ENCODE assay signal across 28 cellular contexts in the genomic region with DNA sequence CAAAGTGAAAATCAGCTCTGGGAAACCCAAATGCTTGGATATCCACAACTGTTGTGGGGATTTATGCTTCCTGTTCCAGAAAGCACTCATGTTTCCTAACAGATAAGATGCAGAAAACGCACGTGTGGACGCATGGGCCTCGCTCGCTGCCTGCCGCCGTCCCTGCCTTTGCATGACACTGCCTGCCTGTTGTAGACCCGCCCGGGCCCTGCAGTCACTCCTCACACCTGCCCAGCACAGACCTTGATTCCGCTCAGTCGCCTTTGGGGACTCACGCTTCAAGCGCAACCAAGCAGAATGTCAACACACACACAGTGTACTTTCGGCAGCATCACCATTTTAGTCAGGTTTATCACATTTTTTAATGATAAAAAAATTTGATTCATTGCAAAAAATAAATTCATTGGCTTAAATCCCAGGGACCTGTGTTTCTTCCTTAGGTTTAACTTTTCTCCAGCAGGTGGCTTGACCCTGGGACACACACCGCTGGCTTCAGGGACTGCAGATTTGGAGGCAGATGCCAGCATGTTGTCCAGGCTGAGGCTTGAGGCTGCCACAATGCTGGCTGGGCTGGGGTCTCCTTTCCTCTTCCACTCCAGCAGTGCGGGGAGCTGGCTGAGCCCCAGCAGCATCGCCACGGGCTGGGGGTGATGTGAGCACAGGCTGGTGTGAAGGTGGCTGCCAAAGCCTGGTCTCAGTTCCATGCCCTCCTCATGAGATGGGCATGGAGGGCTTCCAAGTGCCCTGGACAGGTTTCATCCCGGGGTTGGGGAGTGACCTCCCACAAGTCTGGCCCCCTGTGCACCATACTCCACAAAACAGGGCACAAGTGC.
"Had no signal": no experiment of that assay in that cellular context is flagged by ENCODE, and none has a peak within 500 bp of the region (broad histone marks: within the 10 kb centered on the region; RNA-seq: fewer than 3 reads in every experiment).

No MANE protein-coding gene starts in this region.

- H3K4me3 ChIP-seq: body of pancreas, cardiac muscle cell, left ventricle myocardium inferior, tibial artery had no signal

- H3K4me1 ChIP-seq: body of pancreas, tibial artery had no signal

- H3K9me3 Mint-ChIP-seq: activated CD4-positive, alpha-beta T cell treated with anti-CD3 and anti-CD28 coated beads, Interleukin-2, amount 10 ng/mL, durations not matched to agents 7 days and 5 days; activated CD8-positive, alpha-beta T cell treated with anti-CD3 and anti-CD28 coated beads for 36 hours; activated naive CD4-positive, alpha-beta T cell treated with anti-CD3 and anti-CD28 coated beads, Interleukin-2, amount 50 U/mL, for 24 hours; dendritic cell treated with granulocyte-macrophage colony-stimulating factor and Interleukin-4, amounts not matched to agents 40 ng/mL and 50 ng/mL, for 4 days; nephron progenitor cell; stimulated activated effector memory CD8-positive, alpha-beta T cell treated with anti-CD3 and anti-CD28 coated beads, Interleukin-12 subunit alpha, Interleukin-12 subunit beta, amount 100 ng/mL, for 72 hours; stimulated activated naive CD8-positive, alpha-beta T cell treated with anti-CD3 and anti-CD28 coated beads, Interleukin-15, amount 100 ng/mL, for 72 hours; T-cell; T-helper 2 cell treated with Interferon-gamma antibody and Interleukin-4, amounts not matched to agents 5 μg/mL and 100 μg/mL, for 36 hours had no signal

- H3K27me3 Mint-ChIP-seq: activated CD4-positive, alpha-beta T cell treated with anti-CD3 and anti-CD28 coated beads, Interleukin-2, amount 10 ng/mL, durations not matched to agents 7 days and 5 days; activated CD8-positive, alpha-beta memory T cell treated with anti-CD3 and anti-CD28 coated beads, Interleukin-2, amount 10 ng/mL, durations not matched to agents 7 days and 5 days; dendritic cell treated with granulocyte-macrophage colony-stimulating factor and Interleukin-4, amounts not matched to agents 40 ng/mL and 50 ng/mL, for 4 days had no signal

- DNase-seq: activated CD4-positive, alpha-beta T cell treated with anti-CD3 and anti-CD28 coated beads, Interleukin-2, amount 10 ng/mL, durations not matched to agents 7 days and 5 days; activated CD4-positive, CD25-positive, alpha-beta regulatory T cell treated with anti-CD3 and anti-CD28 coated beads, Interleukin-2, amount 50 U/mL, for 72 hours; activated CD8-positive, alpha-beta memory T cell treated with anti-CD3 and anti-CD28 coated beads, Interleukin-2, amount 10 ng/mL, durations not matched to agents 7 days and 5 days; activated CD8-positive, alpha-beta T cell treated with anti-CD3 and anti-CD28 coated beads for 36 hours; activated gamma-delta T cell; activated T-cell treated with anti-CD3 and anti-CD28 coated beads for 4 hours; anterior cingulate cortex; body of pancreas; effector CD8-positive, alpha-beta T cell; foreskin melanocyte; kidney glomerular epithelial cell; left ventricle myocardium inferior; nephron progenitor cell; posterior cingulate gyrus; retina; stimulated activated CD4-positive, alpha-beta T cell treated with anti-CD3 and anti-CD28 coated beads, Interleukin-12 subunit alpha, Interleukin-12 subunit beta, amount 100 ng/mL, for 4 hours; stimulated activated naive CD8-positive, alpha-beta T cell treated with anti-CD3 and anti-CD28 coated beads, Interleukin-15, amount 100 ng/mL, for 72 hours; T-cell had no signal

- H3K27me3 ChIP-seq: body of pancreas, cardiac muscle cell had no signal

- H3K27ac Mint-ChIP-seq: activated CD4-positive, alpha-beta T cell treated with anti-CD3 and anti-CD28 coated beads, Interleukin-2, amount 10 ng/mL, durations not matched to agents 7 days and 5 days; activated CD8-positive, alpha-beta memory T cell treated with anti-CD3 and anti-CD28 coated beads, Interleukin-2, amount 10 ng/mL, durations not matched to agents 7 days and 5 days; activated CD8-positive, alpha-beta T cell treated with anti-CD3 and anti-CD28 coated beads for 36 hours; activated naive CD4-positive, alpha-beta T cell treated with anti-CD3 and anti-CD28 coated beads, Interleukin-2, amount 50 U/mL, for 24 hours; dendritic cell treated with granulocyte-macrophage colony-stimulating factor and Interleukin-4, amounts not matched to agents 40 ng/mL and 50 ng/mL, for 4 days; nephron progenitor cell; stimulated activated effector memory CD8-positive, alpha-beta T cell treated with anti-CD3 and anti-CD28 coated beads, Interleukin-12 subunit alpha, Interleukin-12 subunit beta, amount 100 ng/mL, for 72 hours; stimulated activated naive CD8-positive, alpha-beta T cell treated with anti-CD3 and anti-CD28 coated beads, Interleukin-15, amount 100 ng/mL, for 72 hours; T-cell; T-helper 2 cell treated with Interferon-gamma antibody and Interleukin-4, amounts not matched to agents 5 μg/mL and 100 μg/mL, for 36 hours had no signal

- H3K27ac ChIP-seq: body of pancreas, cardiac muscle cell, left ventricle myocardium inferior, tibial artery, VCaP had no signal

- H3K4me3 Mint-ChIP-seq: activated CD4-positive, alpha-beta T cell treated with anti-CD3 and anti-CD28 coated beads, Interleukin-2, amount 10 ng/mL, durations not matched to agents 7 days and 5 days; activated CD8-positive, alpha-beta memory T cell treated with anti-CD3 and anti-CD28 coated beads, Interleukin-2, amount 10 ng/mL, durations not matched to agents 7 days and 5 days; activated CD8-positive, alpha-beta T cell treated with anti-CD3 and anti-CD28 coated beads for 36 hours; activated naive CD4-positive, alpha-beta T cell treated with anti-CD3 and anti-CD28 coated beads, Interleukin-2, amount 50 U/mL, for 24 hours; dendritic cell treated with granulocyte-macrophage colony-stimulating factor and Interleukin-4, amounts not matched to agents 40 ng/mL and 50 ng/mL, for 4 days; nephron progenitor cell; stimulated activated effector memory CD8-positive, alpha-beta T cell treated with anti-CD3 and anti-CD28 coated beads, Interleukin-12 subunit alpha, Interleukin-12 subunit beta, amount 100 ng/mL, for 72 hours; stimulated activated naive CD8-positive, alpha-beta T cell treated with anti-CD3 and anti-CD28 coated beads, Interleukin-15, amount 100 ng/mL, for 72 hours; T-cell; T-helper 2 cell treated with Interferon-gamma antibody and Interleukin-4, amounts not matched to agents 5 μg/mL and 100 μg/mL, for 36 hours had no signal

- H3K36me3 Mint-ChIP-seq: activated CD8-positive, alpha-beta memory T cell treated with anti-CD3 and anti-CD28 coated beads, Interleukin-2, amount 10 ng/mL, durations not matched to agents 7 days and 5 days; activated naive CD4-positive, alpha-beta T cell treated with anti-CD3 and anti-CD28 coated beads, Interleukin-2, amount 50 U/mL, for 24 hours; stimulated activated effector memory CD8-positive, alpha-beta T cell treated with anti-CD3 and anti-CD28 coated beads, Interleukin-12 subunit alpha, Interleukin-12 subunit beta, amount 100 ng/mL, for 72 hours; T-cell had no signal

- H3K4me1 Mint-ChIP-seq: activated CD4-positive, alpha-beta T cell treated with anti-CD3 and anti-CD28 coated beads, Interleukin-2, amount 10 ng/mL, durations not matched to agents 7 days and 5 days; activated CD8-positive, alpha-beta memory T cell treated with anti-CD3 and anti-CD28 coated beads, Interleukin-2, amount 10 ng/mL, durations not matched to agents 7 days and 5 days; activated naive CD4-positive, alpha-beta T cell treated with anti-CD3 and anti-CD28 coated beads, Interleukin-2, amount 50 U/mL, for 24 hours; stimulated activated effector memory CD8-positive, alpha-beta T cell treated with anti-CD3 and anti-CD28 coated beads, Interleukin-12 subunit alpha, Interleukin-12 subunit beta, amount 100 ng/mL, for 72 hours; stimulated activated naive CD8-positive, alpha-beta T cell treated with anti-CD3 and anti-CD28 coated beads, Interleukin-15, amount 100 ng/mL, for 72 hours; T-cell had no signal

- H3K36me3 ChIP-seq: cardiac muscle cell, left ventricle myocardium inferior, tibial artery had no signal

- FAIRE-seq: endothelial cell of umbilical vein, urothelium cell line had no signal

- H3K9me3 ChIP-seq: body of pancreas, left ventricle myocardium inferior, tibial artery had no signal

- ATAC-seq: activated CD8-positive, alpha-beta memory T cell treated with anti-CD3 and anti-CD28 coated beads, Interleukin-2, amount 10 ng/mL, durations not matched to agents 7 days and 5 days; activated CD8-positive, alpha-beta T cell treated with anti-CD3 and anti-CD28 coated beads for 36 hours; body of pancreas; esophagus mucosa; stimulated activated effector memory CD8-positive, alpha-beta T cell treated with anti-CD3 and anti-CD28 coated beads, Interleukin-12 subunit alpha, Interleukin-12 subunit beta, amount 100 ng/mL, for 72 hours; T-cell had no signal
